In the genomic region with DNA sequence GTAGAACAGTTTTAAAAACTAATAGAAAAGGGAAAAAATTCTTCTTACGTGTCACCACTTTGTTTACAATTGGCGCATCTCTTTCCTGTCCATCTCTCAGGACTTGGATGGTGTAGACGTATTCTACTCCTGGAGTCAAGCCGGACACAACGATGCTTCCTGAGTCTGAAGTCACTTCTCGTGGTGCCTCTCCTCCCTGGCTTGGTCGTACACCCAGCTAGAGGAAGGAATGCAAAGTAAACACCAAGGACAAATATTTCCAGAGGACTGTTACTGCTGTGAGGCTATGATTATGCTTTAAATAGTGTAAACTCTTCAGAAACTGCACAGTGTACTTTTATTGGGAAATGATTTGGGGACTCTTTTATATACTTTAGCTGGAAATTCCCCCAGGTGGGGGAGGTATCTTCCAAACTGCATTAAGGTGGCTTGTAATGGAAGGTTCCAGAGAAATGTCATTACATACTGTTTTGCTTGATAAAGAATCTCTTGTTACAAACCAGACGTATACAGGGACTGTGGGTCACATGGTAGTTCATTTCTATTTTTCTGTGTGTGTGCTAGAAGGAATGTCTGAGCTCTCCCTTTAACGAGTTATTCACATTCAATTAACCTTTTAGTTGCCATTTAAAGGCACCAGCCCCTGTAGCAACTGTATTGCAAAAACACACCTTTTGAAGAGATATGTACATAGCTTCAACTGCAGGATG, we compare ENCODE assay signal across 18 cellular contexts. TPM values are rescaled to one million over a fixed set of nuclear protein-coding genes. Genes with fewer than 3 reads are reported as not detected.
A peak's percentile ranks its signal among the peaks of the same experiment; 100 is the strongest.
DNase-seq lines count a peak whose midpoint lies in the region; ATAC-seq and TF ChIP-seq lines count a peak whose summit lies in the region.
"Had no signal": no experiment of that assay in that cellular context is flagged by ENCODE, and none has a peak within 500 bp of the region (broad histone marks: within the 10 kb centered on the region; RNA-seq: fewer than 3 reads in every experiment).

No MANE protein-coding gene starts in this region.

- H3K9me3 Mint-ChIP-seq in activated T-helper 1 cell treated with anti-CD3 and anti-CD28 coated beads, Interleukin-12 subunit alpha, Interleukin-12 subunit beta, Interleukin-2, Interleukin-4 antibody, amounts not matched to agents 30 ng/mL and 10 ng/mL and 1 ng/mL, durations not matched to agents 14 hours and 24 hours and 36 hours, result no peaks in the 10 kb centered on the region
- H3K9me3 Mint-ChIP-seq: activated CD4-positive, alpha-beta memory T cell treated with anti-CD3 and anti-CD28 coated beads for 36 hours; CD4-positive, alpha-beta memory T cell; neural crest cell; T-helper 2 cell treated with Interferon-gamma antibody and Interleukin-4, amounts not matched to agents 5 μg/mL and 100 μg/mL, for 36 hours had no signal

- peaks cover 7% of the 10 kb centered on the region for H3K27me3 Mint-ChIP-seq in activated T-helper 1 cell treated with anti-CD3 and anti-CD28 coated beads, Interleukin-12 subunit alpha, Interleukin-12 subunit beta, Interleukin-2, Interleukin-4 antibody, amounts not matched to agents 30 ng/mL and 10 ng/mL and 1 ng/mL, durations not matched to agents 14 hours and 24 hours and 36 hours (ENCODE audit: insufficient read depth)

- no peak for TF ChIP-seq EP300 in gastroesophageal sphincter (IDR thresholded peaks at IDR 0.05)

- no peaks in the 10 kb centered on the region for H3K27me3 ChIP-seq in ascending aorta
- H3K27me3 ChIP-seq in gastroesophageal sphincter, result no peaks in the 10 kb centered on the region
- H3K27me3 ChIP-seq: Peyer's patch had no signal

- no peak for TF ChIP-seq CTCF in ascending aorta (IDR thresholded peaks at IDR 0.05)
- TF ChIP-seq CTCF in gastroesophageal sphincter (IDR thresholded peaks at IDR 0.05), result peak; percentile 9 to 30 (median 22)

- ATAC-seq in gastroesophageal sphincter (peak; percentile 46), sciatic nerve (peak; percentile 11), GM19395 (IDR thresholded peaks at IDR 0.05; ENCODE audit: unreplicated experiment) (no peak)

- H3K27ac Mint-ChIP-seq in activated T-helper 1 cell treated with anti-CD3 and anti-CD28 coated beads, Interleukin-12 subunit alpha, Interleukin-12 subunit beta, Interleukin-2, Interleukin-4 antibody, amounts not matched to agents 30 ng/mL and 10 ng/mL and 1 ng/mL, durations not matched to agents 14 hours and 24 hours and 36 hours, result no peak overlapping the region
- H3K27ac Mint-ChIP-seq: activated CD4-positive, alpha-beta memory T cell treated with anti-CD3 and anti-CD28 coated beads for 36 hours; CD4-positive, alpha-beta memory T cell; T-helper 2 cell treated with Interferon-gamma antibody and Interleukin-4, amounts not matched to agents 5 μg/mL and 100 μg/mL, for 36 hours had no signal

- H3K4me1 ChIP-seq in ascending aorta (peaks cover 0 to 17% of the 10 kb centered on the region in 2 donors), gastroesophageal sphincter (peaks cover 12 to 68% (median 19%) of the 10 kb centered on the region in 3 donors)
- H3K4me1 ChIP-seq: Peyer's patch had no signal

- intact Hi-C loops in ascending aorta (cut with DNase I), result no loop called here
- intact Hi-C loops in sciatic nerve (cut with DNase I), result no loop called here
- intact Hi-C loops in activated T-helper 1 cell treated with anti-CD3 and anti-CD28 coated beads, Interleukin-12 subunit alpha, Interleukin-12 subunit beta, Interleukin-2, Interleukin-4 antibody, amounts not matched to agents 30 ng/mL and 10 ng/mL and 1 ng/mL, durations not matched to agents 14 hours and 24 hours and 36 hours (cut with micrococcal nuclease), result no loop called here

- no peaks in the 10 kb centered on the region for H3K9me3 ChIP-seq in ascending aorta
- no peaks in the 10 kb centered on the region for H3K9me3 ChIP-seq in gastroesophageal sphincter
- H3K9me3 ChIP-seq: Peyer's patch had no signal

- no peak overlapping the region for H3K4me3 Mint-ChIP-seq in activated T-helper 1 cell treated with anti-CD3 and anti-CD28 coated beads, Interleukin-12 subunit alpha, Interleukin-12 subunit beta, Interleukin-2, Interleukin-4 antibody, amounts not matched to agents 30 ng/mL and 10 ng/mL and 1 ng/mL, durations not matched to agents 14 hours and 24 hours and 36 hours
- H3K4me3 Mint-ChIP-seq: activated CD4-positive, alpha-beta memory T cell treated with anti-CD3 and anti-CD28 coated beads for 36 hours; CD4-positive, alpha-beta memory T cell; neural crest cell; T-helper 2 cell treated with Interferon-gamma antibody and Interleukin-4, amounts not matched to agents 5 μg/mL and 100 μg/mL, for 36 hours had no signal

- peak; percentile 20 for DNase-seq in EL
- DNase-seq in ascending aorta (ENCODE audit: low spot score in 2 of 2), result no peak
- no peak for DNase-seq in sciatic nerve (ENCODE audit: low spot score)
- DNase-seq in NCI-H1092 (lab: John Stamatoyannopoulos, UW), result no peak
- no peak for DNase-seq in NOMO-1 treated with DMSO at 0.1 percent for 48 hours (lab: John Stamatoyannopoulos, UW; ENCODE audit: unreplicated experiment)
- DNase-seq in activated T-helper 1 cell treated with anti-CD3 and anti-CD28 coated beads, Interleukin-12 subunit alpha, Interleukin-12 subunit beta, Interleukin-2, Interleukin-4 antibody, amounts not matched to agents 30 ng/mL and 10 ng/mL and 1 ng/mL, durations not matched to agents 14 hours and 24 hours and 36 hours (ENCODE audit: low spot score), result no peak
- DNase-seq: activated CD4-positive, alpha-beta memory T cell treated with anti-CD3 and anti-CD28 coated beads for 36 hours; anterior cingulate cortex; CD4-positive, alpha-beta memory T cell; KG1; NCI-H1436; NCI-H345; Peyer's patch; stimulated activated naive CD4-positive, alpha-beta T cell had no signal

- H3K4me3 ChIP-seq in ascending aorta (no peak overlapping the region), gastroesophageal sphincter (no peak overlapping the region)
- H3K4me3 ChIP-seq: Peyer's patch had no signal

- H3K36me3 Mint-ChIP-seq in activated T-helper 1 cell treated with anti-CD3 and anti-CD28 coated beads, Interleukin-12 subunit alpha, Interleukin-12 subunit beta, Interleukin-2, Interleukin-4 antibody, amounts not matched to agents 30 ng/mL and 10 ng/mL and 1 ng/mL, durations not matched to agents 14 hours and 24 hours and 36 hours (ENCODE audit: low read depth), result no peaks in the 10 kb centered on the region
- H3K36me3 Mint-ChIP-seq: activated CD4-positive, alpha-beta memory T cell treated with anti-CD3 and anti-CD28 coated beads for 36 hours; CD4-positive, alpha-beta memory T cell had no signal

- WGBS in gastroesophageal sphincter (ENCODE audit: low coverage in 1 of 2), 2 donors, result 20 to 31% methylated on average over 9 of the region's 9 CpGs

- no peak for TF ChIP-seq POLR2A in gastroesophageal sphincter (IDR thresholded peaks at IDR 0.05)

- no peaks in the 10 kb centered on the region for H3K4me1 Mint-ChIP-seq in activated T-helper 1 cell treated with anti-CD3 and anti-CD28 coated beads, Interleukin-12 subunit alpha, Interleukin-12 subunit beta, Interleukin-2, Interleukin-4 antibody, amounts not matched to agents 30 ng/mL and 10 ng/mL and 1 ng/mL, durations not matched to agents 14 hours and 24 hours and 36 hours (ENCODE audit: low read depth)
- H3K4me1 Mint-ChIP-seq: CD4-positive, alpha-beta memory T cell; neural crest cell had no signal

- H3K36me3 ChIP-seq in ascending aorta (peaks cover 60 to 90% of the 10 kb centered on the region in 2 donors), gastroesophageal sphincter (peaks cover 8 to 89% of the 10 kb centered on the region in 2 donors)

- H3K27ac ChIP-seq in ascending aorta (peak overlapping the region; percentile 7 to 50), gastroesophageal sphincter (peak overlapping the region; percentile 69 to 76 (median 72))

RNA-seq across cellular contexts. Expression of gene FN1, which starts 38.1 kb away (rescaled TPM):
- total RNA-seq in ascending aorta (5,098 TPM), gastroesophageal sphincter (1,000 to 10,000 TPM; 1,699 to 4,986 (median 1,920) TPM), sciatic nerve (986 TPM)
- total RNA-seq in activated T-helper 1 cell treated with anti-CD3 and anti-CD28 coated beads, Interleukin-12 subunit alpha, Interleukin-12 subunit beta, Interleukin-2, Interleukin-4 antibody, amounts not matched to agents 30 ng/mL and 10 ng/mL and 1 ng/mL, durations not matched to agents 14 hours and 24 hours and 36 hours, result 1.6 and 2.7 TPM in 2 replicates
- total RNA-seq: CD4-positive, alpha-beta memory T cell had no signal

Comparison
In these comparisons a context has a peak if more than half of its experiments do, and no peak if none do; other contexts are left out.
1. CTCF ChIP-seq: peak in gastroesophageal sphincter (4 of 4); none in ascending aorta (0 of 3).
2. RNA of gene FN1, which starts 38.1 kb away (total RNA-seq): 5,098 TPM in ascending aorta (single experiment), 1,699 to 4,986 TPM in gastroesophageal sphincter and 986 TPM in sciatic nerve (single experiment); 1.6 to 2.7 TPM in activated T-helper 1 cell treated with anti-CD3 and anti-CD28 coated beads, Interleukin-12 subunit alpha, Interleukin-12 subunit beta, Interleukin-2, Interleukin-4 antibody, amounts not matched to agents 30 ng/mL and 10 ng/mL and 1 ng/mL, durations not matched to agents 14 hours and 24 hours and 36 hours; every median in the first group is over 100 times any median in the second.